8 cellular contexts compared by ENCODE assay signal in genomic region chr5:78359831-78360673, GRCh38. TPM values are rescaled to one million over a fixed set of nuclear protein-coding genes. Genes with fewer than 3 reads are reported as not detected.
DNase-seq lines count a peak whose midpoint lies in the region; ATAC-seq and TF ChIP-seq lines count a peak whose summit lies in the region.

Gene SCAMP1, plus strand, starts transcription at chr5:78360617. Its CDS starts 55 bp downstream, at chr5:78360672.

- peak within 1 kb of the TSS; percentile 97 for H3K4me3 Mint-ChIP-seq in activated CD4-positive, alpha-beta T cell treated with anti-CD3 and anti-CD28 coated beads, Interleukin-2, amount 10 ng/mL, durations not matched to agents 7 days and 5 days

- peak within 1 kb of the TSS; percentile 99 for H3K27ac Mint-ChIP-seq in activated CD4-positive, alpha-beta T cell treated with anti-CD3 and anti-CD28 coated beads, Interleukin-2, amount 10 ng/mL, durations not matched to agents 7 days and 5 days

- peak; percentile 78 for ATAC-seq in HG03460 (IDR thresholded peaks at IDR 0.05; ENCODE audit: unreplicated experiment)
- peak; percentile 97 for ATAC-seq in left lung

- intact Hi-C loops in left lung (cut with DNase I) = loop anchor here in 1 of 2 donors (5.0 kb wide), 1 partner anchor 63 kb away; no protein-coding TSS in a partner anchor

- peaks cover 11 to 27% of the 10 kb centered on the region in 2 donors for H3K4me1 ChIP-seq in left lung

- H3K36me3 Mint-ChIP-seq in activated CD4-positive, alpha-beta T cell treated with anti-CD3 and anti-CD28 coated beads, Interleukin-2, amount 10 ng/mL, durations not matched to agents 7 days and 5 days (ENCODE audit: low read depth) = peaks cover 18% of the 10 kb centered on the region

- H3K36me3 ChIP-seq in left lung = no peaks in the 10 kb centered on the region

- CTCF ChIA-PET in activated CD4-positive, alpha-beta T cell treated with anti-CD3 and anti-CD28 coated beads, Interleukin-2, amount 10 ng/mL, durations not matched to agents 7 days and 5 days (lab: Charles Lee) = interaction anchor here (0.9 to 2.1 kb wide), 9 partner anchors 8 to 130 kb away, joined by 3 to 17 read pairs (median 4); partner anchors contain the start of gene AP3B1

- H3K9me3 ChIP-seq in left lung = no peaks in the 10 kb centered on the region

- no peaks in the 10 kb centered on the region for H3K9me3 Mint-ChIP-seq in activated CD4-positive, alpha-beta T cell treated with anti-CD3 and anti-CD28 coated beads, Interleukin-2, amount 10 ng/mL, durations not matched to agents 7 days and 5 days

- no peaks in the 10 kb centered on the region for H3K27me3 ChIP-seq in left lung

- peak; percentile 37 to 63 for TF ChIP-seq CTCF in left lung (IDR thresholded peaks at IDR 0.05)

- H3K4me3 ChIP-seq in left lung = peak within 1 kb of the TSS; percentile 89 to 95

- POLR2A ChIA-PET in activated CD4-positive, alpha-beta T cell treated with anti-CD3 and anti-CD28 coated beads, Interleukin-2, amount 10 ng/mL, durations not matched to agents 7 days and 5 days (lab: Charles Lee) = interaction anchor here (0.5 to 1.9 kb wide), 2 partner anchors 8 to 65 kb away, joined by 3 to 20 read pairs; partner anchors contain the start of gene AP3B1

- peaks cover 32% of the 10 kb centered on the region for H3K4me1 Mint-ChIP-seq in activated CD4-positive, alpha-beta T cell treated with anti-CD3 and anti-CD28 coated beads, Interleukin-2, amount 10 ng/mL, durations not matched to agents 7 days and 5 days

- H3K27ac ChIP-seq in left lung = peak within 1 kb of the TSS; percentile 90 to 94

- peak; percentile 54 to 97 (median 89) for DNase-seq in C1 segment of cervical spinal cord (lab: John Stamatoyannopoulos, UW)
- DNase-seq in GM19240 (ENCODE audit: insufficient read length, low spot score) = peak; percentile 72
- DNase-seq in NCI-H526 treated with DMSO at 0.1 percent for 48 hours (lab: John Stamatoyannopoulos, UW) = peak; percentile 57
- peak; percentile 91 for DNase-seq in activated CD4-positive, alpha-beta T cell treated with anti-CD3 and anti-CD28 coated beads, Interleukin-2, amount 10 ng/mL, durations not matched to agents 7 days and 5 days
- peak; percentile 88 for DNase-seq in dedifferentiated amniotic fluid mesenchymal stem cell (ENCODE audit: extremely low spot score)
- peak; percentile 93 to 98 for DNase-seq in left lung
- DNase-seq in stimulated activated CD4-positive, alpha-beta T cell treated with anti-CD3 and anti-CD28 coated beads, Interleukin-2, amount 100 ng/mL, for 48 hours = peak; percentile 93 to 96

- no peaks in the 10 kb centered on the region for H3K27me3 Mint-ChIP-seq in activated CD4-positive, alpha-beta T cell treated with anti-CD3 and anti-CD28 coated beads, Interleukin-2, amount 10 ng/mL, durations not matched to agents 7 days and 5 days

RNA-seq across cellular contexts. Expression of gene SCAMP1, which starts in this region (rescaled TPM):
- total RNA-seq in activated CD4-positive, alpha-beta T cell treated with anti-CD3 and anti-CD28 coated beads, Interleukin-2, amount 10 ng/mL, durations not matched to agents 7 days and 5 days = 10 to 100 TPM; 17.4 to 19.3 TPM
- total RNA-seq in left lung = 10 to 100 TPM; 31.9 to 34.6 TPM

Comparison
In these comparisons a context has a peak if more than half of its experiments do, and no peak if none do; other contexts are left out.
1. Peak in every context shown above with its lines: DNase-seq, ATAC-seq, H3K4me3 ChIP-seq and H3K27ac ChIP-seq.